ENCODE assay signal across 8 cellular contexts in the genomic region with DNA sequence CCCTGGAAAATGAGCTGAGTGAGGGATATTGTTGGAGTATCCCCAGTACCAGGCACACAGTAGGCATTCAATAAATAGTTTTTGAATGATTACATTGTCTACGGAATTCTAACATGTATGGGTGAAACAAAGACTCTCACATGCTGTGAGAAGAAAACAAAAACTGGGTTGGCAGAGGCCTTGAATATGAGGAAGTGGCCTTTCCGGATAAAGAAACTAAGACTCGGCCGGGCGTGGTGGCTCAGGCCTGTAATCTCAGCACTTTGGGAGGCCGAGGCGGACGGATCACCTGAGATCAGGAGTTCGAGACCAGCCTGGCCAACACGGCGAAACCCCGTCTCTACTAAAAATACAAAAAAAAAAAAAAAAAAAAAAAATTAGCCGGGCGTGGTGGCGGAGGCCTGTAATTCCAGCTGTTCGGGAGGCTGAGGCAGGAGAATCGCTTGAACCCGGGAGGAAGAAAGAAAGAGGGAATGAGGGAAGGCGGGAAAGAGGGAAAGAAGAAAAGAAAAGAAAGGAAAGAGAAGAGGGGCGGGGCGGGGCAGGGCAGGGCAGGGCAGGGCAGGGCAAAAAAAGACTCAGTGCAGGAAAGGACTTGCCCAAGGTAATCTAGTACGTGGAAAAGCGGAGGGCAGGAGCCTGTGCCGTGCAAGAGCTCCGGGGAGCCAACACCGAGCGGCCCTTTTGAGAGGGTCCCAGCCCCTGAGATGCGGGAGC. TPM values are rescaled to one million over a fixed set of nuclear protein-coding genes. Genes with fewer than 3 reads are reported as not detected.
DNase-seq lines count a peak whose midpoint lies in the region; TF ChIP-seq lines count a peak whose summit lies in the region.

No MANE protein-coding gene starts in this region.

- H3K23me2 ChIP-seq in H9 (ENCODE audit: insufficient read length, low read depth, low read length, poor library complexity, severe bottlenecking) = peaks cover 5% of the 10 kb centered on the region

- peaks cover 1 to 4% of the 10 kb centered on the region in 2 donors for H3K27me3 Mint-ChIP-seq in CD4-positive, alpha-beta memory T cell
- no peaks in the 10 kb centered on the region for H3K27me3 Mint-ChIP-seq in H9 (ENCODE audit: low read depth)

- H2AK5ac ChIP-seq in H9 (ENCODE audit: insufficient read length, low read length) = no peak overlapping the region

- H2BK20ac ChIP-seq in H9 (ENCODE audit: low read depth, low read length, poor library complexity, severe bottlenecking) = no peak overlapping the region

- H3K79me2 ChIP-seq in H9 (ENCODE audit: insufficient read depth, low read length) (peaks cover 20% of the 10 kb centered on the region), OCI-LY1 (ENCODE audit: insufficient read depth, low read length) (peaks cover 41% of the 10 kb centered on the region)

- H3K18ac ChIP-seq in H9 (ENCODE audit: insufficient read length, low read depth, low read length) = peak overlapping the region; percentile 66

- H3K36me3 Mint-ChIP-seq in CD4-positive, alpha-beta memory T cell = peaks cover 0 to 14% of the 10 kb centered on the region in 2 donors
- H3K36me3 Mint-ChIP-seq in H9 (ENCODE audit: insufficient read depth in 1 of 3, low read depth in 3 of 3) = peaks cover 10 to 17% (median 14%) of the 10 kb centered on the region in 3 experiments; a peak in 6 of 7 replicates

- peaks cover 20 to 40% (median 33%) of the 10 kb centered on the region in 4 donors for H3K4me1 Mint-ChIP-seq in CD4-positive, alpha-beta memory T cell
- peaks cover 13 to 14% of the 10 kb centered on the region in 2 experiments for H3K4me1 Mint-ChIP-seq in H9

- H3K27ac Mint-ChIP-seq in CD4-positive, alpha-beta memory T cell = peak overlapping the region; percentile 90 to 99 (median 96)
- H3K27ac Mint-ChIP-seq in H9 = peak overlapping the region; percentile 100; a peak in 5 of 7 replicates

- no peak overlapping the region for H3K56ac ChIP-seq in H9 (ENCODE audit: insufficient read length, low read depth, low read length)

- no peak overlapping the region for H4K91ac ChIP-seq in H9 (ENCODE audit: insufficient read length, low read depth, low read length)

- H3F3A ChIP-seq in OCI-LY1 (ENCODE audit: insufficient read depth, low read length) = peaks cover 9% of the 10 kb centered on the region; the same call in 1 of the 2 replicates

- H3K9me3 Mint-ChIP-seq in CD4-positive, alpha-beta memory T cell = no peaks in the 10 kb centered on the region
- H3K9me3 Mint-ChIP-seq in H9 = no peaks in the 10 kb centered on the region; a peak in 1 of 5 replicates

- H3K14ac ChIP-seq in H9 (ENCODE audit: insufficient read depth, low read length) = peak overlapping the region; percentile 96; the same call in 1 of the 2 replicates

- H3K4ac ChIP-seq in H9 (ENCODE audit: low read depth, low read length) = no peak overlapping the region; the same call in 1 of the 2 replicates

- H3K36me3 ChIP-seq in CD4-positive, alpha-beta memory T cell (ENCODE audit: insufficient read depth, low read length) = no peaks in the 10 kb centered on the region
- peaks cover 19% of the 10 kb centered on the region for H3K36me3 ChIP-seq in OCI-LY1 (ENCODE audit: insufficient read depth, low read length)

- no peak overlapping the region for H4K5ac ChIP-seq in H9 (ENCODE audit: insufficient read length, low read depth, low read length)

- H2AFZ ChIP-seq in H9 (ENCODE audit: low read length) (no peak overlapping the region), OCI-LY1 (ENCODE audit: low read length) (no peak overlapping the region)

- TF ChIP-seq CTCF in H9 (conservative IDR thresholded peaks at IDR 0.05) = no peak
- TF ChIP-seq CTCF in OCI-LY1 (IDR thresholded peaks at IDR 0.05; ENCODE audit: low read length) = no peak
- TF ChIP-seq CTCF in choroid plexus epithelial cell (conservative IDR thresholded peaks at IDR 0.05; ENCODE audit: low read depth, low read length) = no peak

- H4K8ac ChIP-seq in H9 (replicated peaks; ENCODE audit: insufficient read length, low read depth, low read length) = no peak overlapping the region

- no peak overlapping the region for H2BK12ac ChIP-seq in H9 (ENCODE audit: insufficient read length, low read depth, low read length)

- peak overlapping the region; percentile 75 for H3K27ac ChIP-seq in CD4-positive, alpha-beta memory T cell (ENCODE audit: low read depth, low read length)
- H3K27ac ChIP-seq in H9 (ENCODE audit: insufficient read length, low read depth, low read length) (no peak overlapping the region), OCI-LY1 (ENCODE audit: low read depth, low read length, poor library complexity, severe bottlenecking) (peak overlapping the region; percentile 86)

- CTCF ChIA-PET in CD4-positive, alpha-beta memory T cell (lab: Charles Lee; ENCODE audit: partially characterized antibody) = interaction anchor here (0.9 to 3.2 kb wide), 7 partner anchors 8 to 260 kb away, joined by 3 to 40 read pairs (median 6); no protein-coding TSS in a partner anchor

- H3K4me3 Mint-ChIP-seq in CD4-positive, alpha-beta memory T cell = peak overlapping the region; percentile 91 to 98 (median 96)
- peak overlapping the region; percentile 95 to 98 for H3K4me3 Mint-ChIP-seq in H9

- H3K79me1 ChIP-seq in H9 (ENCODE audit: insufficient read depth, low read depth, low read length, poor library complexity, severe bottlenecking) = no peaks in the 10 kb centered on the region

- POLR2A ChIA-PET in CD4-positive, alpha-beta memory T cell (lab: Charles Lee; ENCODE audit: partially characterized antibody) = interaction anchor here (0.9 to 1.9 kb wide), 13 partner anchors 11 to 1834 kb away, joined by 3 to 13 read pairs (median 4); a partner anchor contains a TSS

- no peak overlapping the region for H2BK15ac ChIP-seq in H9 (ENCODE audit: low read depth, low read length)

- no peak overlapping the region for H3T11ph ChIP-seq in H9 (ENCODE audit: low read length)

- peak overlapping the region; percentile 65 for H2BK120ac ChIP-seq in H9 (ENCODE audit: low read depth, low read length, poor library complexity, severe bottlenecking)

- no peaks in the 10 kb centered on the region for H3K9me2 ChIP-seq in OCI-LY1 (ENCODE audit: low read depth, low read length)

- no peak overlapping the region for H2BK5ac ChIP-seq in H9 (ENCODE audit: insufficient read length, low read length)

- H3K4me3 ChIP-seq in CD4-positive, alpha-beta memory T cell (ENCODE audit: low read length in 2 of 2) = peak overlapping the region; percentile 77 to 98
- H3K4me3 ChIP-seq in OCI-LY1 (ENCODE audit: low read depth, low read length, poor library complexity, severe bottlenecking) (peak overlapping the region; percentile 90), choroid plexus epithelial cell (ENCODE audit: low read depth, low read length) (peak overlapping the region; percentile 92)

- intact Hi-C loops in CD4-positive, alpha-beta memory T cell (cut with micrococcal nuclease) = loop anchor here (1.0 to 2.0 kb wide), 2 partner anchors 51 to 1834 kb away; a partner anchor contains a TSS

- H3K9ac ChIP-seq in H9 (ENCODE audit: extremely low read depth, insufficient read length, low read length) = peak overlapping the region; percentile 92
- H3K9ac ChIP-seq in OCI-LY1 (ENCODE audit: low read length) = peak overlapping the region; percentile 94

- H3K23ac ChIP-seq in H9 (ENCODE audit: insufficient read length, low read depth, low read length) = no peak overlapping the region

- no peak for DNase-seq in CD4-positive, alpha-beta memory T cell
- DNase-seq in H9 (no peak), choroid plexus epithelial cell (ENCODE audit: low read depth) (no peak), midbrain (lab: John Stamatoyannopoulos, UW) (peak; percentile 2), NCI-H226 (no peak), HCEC 1CT (no peak), GM03348 (ENCODE audit: low spot score) (no peak)

- no peaks in the 10 kb centered on the region for H3K9me3 ChIP-seq in CD4-positive, alpha-beta memory T cell (ENCODE audit: control insufficient read depth in 1 of 2, low read length in 2 of 2)
- H3K9me3 ChIP-seq in H9 (ENCODE audit: control insufficient read depth, low read depth, low read length) (no peaks in the 10 kb centered on the region), OCI-LY1 (ENCODE audit: low read length) (no peaks in the 10 kb centered on the region)

- H3K4me2 ChIP-seq in H9 (ENCODE audit: insufficient read depth, insufficient read length, low read length) (peak overlapping the region; percentile 30), OCI-LY1 (ENCODE audit: low read length) (peak overlapping the region; percentile 95)

- H4K20me1 ChIP-seq in H9 (ENCODE audit: control insufficient read depth, insufficient read depth, insufficient read length) = no peaks in the 10 kb centered on the region
- H4K20me1 ChIP-seq in OCI-LY1 (ENCODE audit: insufficient read depth, low read length) = no peaks in the 10 kb centered on the region

- WGBS in H9 (ENCODE audit: extremely low coverage, insufficient read length, low lambda C conversion rate) = no CpG with 5 or more reads among the region's 28 CpGs

- H3K4me1 ChIP-seq in CD4-positive, alpha-beta memory T cell (ENCODE audit: insufficient read depth, low read length) = peaks cover 33% of the 10 kb centered on the region
- H3K4me1 ChIP-seq in H9 (ENCODE audit: insufficient read depth, low read length) (no peaks in the 10 kb centered on the region; the same call in 1 of the 2 replicates), OCI-LY1 (ENCODE audit: insufficient read depth, low read length, severe bottlenecking) (peaks cover 20% of the 10 kb centered on the region)

- H3K27me3 ChIP-seq in CD4-positive, alpha-beta memory T cell (ENCODE audit: insufficient read depth, low read length) = no peaks in the 10 kb centered on the region
- no peaks in the 10 kb centered on the region for H3K27me3 ChIP-seq in H9 (ENCODE audit: insufficient read depth, low read length)
- H3K27me3 ChIP-seq in OCI-LY1 (ENCODE audit: insufficient read depth, low read length) = no peaks in the 10 kb centered on the region

RNA-seq across cellular contexts. Expression of a gene that starts 0.7 kb away (rescaled TPM):
- total RNA-seq in CD4-positive, alpha-beta memory T cell = 10 to 100 TPM; 24.6 to 25.0 TPM
- polyA plus RNA-seq in CD4-positive, alpha-beta memory T cell = 10 to 100 TPM; 14.8 to 16.8 TPM
- total RNA-seq in H9 (2021) = 60.1 and 61.3 TPM in 2 replicates

RNA-seq across cellular contexts. Expression of a gene that starts 20.2 kb away (rescaled TPM):
- total RNA-seq in CD4-positive, alpha-beta memory T cell = not detected
- not detected for polyA plus RNA-seq in CD4-positive, alpha-beta memory T cell
- total RNA-seq in H9 (2021) = not detected in 2 replicates
